ENCODE assay signal across 8 cellular contexts in the genomic region with DNA sequence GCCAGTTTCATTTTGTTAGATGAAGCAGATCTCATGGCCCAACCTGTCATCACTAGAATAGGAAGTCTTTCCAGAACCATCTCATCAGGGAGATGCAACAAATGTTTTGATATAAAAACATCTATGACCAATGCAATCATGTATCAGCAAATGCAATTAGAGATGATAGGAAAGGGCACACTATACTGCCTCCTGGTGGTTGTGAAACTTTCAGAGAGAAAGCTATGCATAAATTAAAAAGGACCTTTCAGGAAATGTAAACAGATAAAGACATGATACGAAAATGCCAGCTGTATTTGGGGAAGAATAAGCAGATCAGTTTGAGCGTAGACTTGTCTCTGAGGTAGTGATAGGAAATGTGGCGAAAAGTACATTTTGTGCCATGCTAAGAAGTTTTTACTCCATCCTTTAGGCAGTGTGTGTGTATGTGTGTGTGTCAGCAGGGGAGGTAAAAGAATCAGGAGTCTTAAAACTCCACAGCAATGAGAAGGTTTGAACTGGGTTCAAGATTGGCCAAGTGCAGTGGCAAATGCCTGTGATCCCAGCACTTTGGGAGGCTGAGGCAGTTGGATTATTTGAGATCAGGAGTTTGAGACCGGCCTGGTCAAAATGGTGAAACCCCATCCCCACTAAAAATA.
DNase-seq lines count a peak whose midpoint lies in the region; ATAC-seq and TF ChIP-seq lines count a peak whose summit lies in the region.

No MANE protein-coding gene starts in this region.

- no peak overlapping the region for H3K27ac ChIP-seq in brain microvascular endothelial cell

- H3K9me3 Mint-ChIP-seq in neural crest cell = no peaks in the 10 kb centered on the region

- H3K4me3 Mint-ChIP-seq in neural crest cell = no peak overlapping the region

- TF ChIP-seq CTCF in AG10803 (conservative IDR thresholded peaks at IDR 0.05; ENCODE audit: low read length) = peak; percentile 43
- TF ChIP-seq CTCF in brain microvascular endothelial cell (IDR thresholded peaks at IDR 0.05; ENCODE audit: low read depth, low read length, missing control alignments) = peak; percentile 66
- peak; percentile 65 for TF ChIP-seq CTCF in neural crest cell (conservative IDR thresholded peaks at IDR 0.05)

- ATAC-seq in GM19043 (IDR thresholded peaks at IDR 0.05; ENCODE audit: low read depth, unreplicated experiment) (peak; percentile 51), HG02970 (IDR thresholded peaks at IDR 0.05; ENCODE audit: low FRiP score, unreplicated experiment) (no peak)

- in situ Hi-C loops in brain microvascular endothelial cell (cut with HindIII; ENCODE audit: low pct_ligation_motif_present, low sequenced_read_pairs) = no loop called here

- H3K4me3 ChIP-seq in AG10803 (ENCODE audit: low read length) (no peak overlapping the region), brain microvascular endothelial cell (ENCODE audit: low read depth, low read length) (no peak overlapping the region)
- no peak overlapping the region for H3K4me3 ChIP-seq in Jurkat, Clone E6-1 (ENCODE audit: low read length)

- H3K27me3 ChIP-seq in brain microvascular endothelial cell (replicated peaks) = no peaks in the 10 kb centered on the region

- peaks cover 5% of the 10 kb centered on the region for H3K4me1 Mint-ChIP-seq in neural crest cell

- no peaks in the 10 kb centered on the region for H3K27me3 Mint-ChIP-seq in neural crest cell (ENCODE audit: low read depth)

- H3K27ac Mint-ChIP-seq in neural crest cell (ENCODE audit: unreplicated experiment) = no peak overlapping the region

- no peaks in the 10 kb centered on the region for H3K36me3 Mint-ChIP-seq in neural crest cell (ENCODE audit: low read depth)

- no peaks in the 10 kb centered on the region for H3K36me3 ChIP-seq in brain microvascular endothelial cell (replicated peaks)

- DNase-seq in AG10803 (ENCODE audit: low read depth) = peak; percentile 0
- DNase-seq in Jurkat, Clone E6-1 (ENCODE audit: low read depth, low spot score) = peak; percentile 31
- DNase-seq in brain microvascular endothelial cell = peak; percentile 45
- peak; percentile 5 for DNase-seq in neural crest cell (ENCODE audit: low read depth, low spot score)
- DNase-seq in activated CD8-positive, alpha-beta memory T cell treated with anti-CD3 and anti-CD28 coated beads, Interleukin-2, amount 50 U/mL, for 48 hours = no peak
- no peak for DNase-seq in HPDE6-E6E7 (ENCODE audit: extremely low spot score)

Comparison
In these comparisons a context has a peak if more than half of its experiments do, and no peak if none do; other contexts are left out.
1. DNase-seq: peak in AG10803 (single experiment), Jurkat, Clone E6-1 (single experiment), brain microvascular endothelial cell (single experiment) and neural crest cell (single experiment); none in activated CD8-positive, alpha-beta memory T cell treated with anti-CD3 and anti-CD28 coated beads, Interleukin-2, amount 50 U/mL, for 48 hours (single experiment) and HPDE6-E6E7 (single experiment).
2. Peak in every context shown above with its lines, with median percentiles within 50 percentile points of each other: CTCF ChIP-seq.